ENCODE assay signal across 19 cellular contexts in the genomic region with DNA sequence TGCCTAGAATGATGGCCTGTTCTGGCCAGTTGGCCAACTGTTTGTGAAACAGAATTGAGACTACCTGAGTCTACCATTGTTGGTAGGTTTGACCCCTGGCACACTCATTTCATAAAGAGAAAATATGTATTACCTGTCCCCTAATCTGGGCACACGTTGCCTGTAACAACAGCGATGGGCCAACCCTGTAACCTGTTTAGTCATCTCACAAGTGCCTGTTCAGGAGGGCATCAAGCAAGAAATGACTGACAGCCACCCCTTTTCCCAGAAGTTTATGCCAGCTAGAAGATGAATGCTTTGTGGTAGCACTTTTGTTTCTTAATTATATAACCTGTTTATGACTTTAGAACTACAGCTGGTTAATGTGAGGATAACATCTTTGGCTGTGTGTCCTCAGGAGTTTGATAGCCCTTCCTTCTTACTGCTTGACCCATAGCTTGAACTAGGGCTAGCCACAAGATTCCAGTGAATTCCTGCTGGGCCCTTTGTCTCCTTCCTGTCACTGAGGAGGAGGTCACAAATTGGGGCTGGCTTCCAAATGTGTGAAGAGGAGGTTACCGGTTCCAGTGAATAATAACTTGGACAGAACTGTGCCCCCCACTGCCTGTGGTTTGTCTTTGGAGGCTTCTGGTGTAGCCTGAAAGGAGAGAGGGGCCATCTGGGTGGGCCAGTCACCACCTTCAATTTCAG.
"Had no signal": no experiment of that assay in that cellular context is flagged by ENCODE, and none has a peak within 500 bp of the region (broad histone marks: within the 10 kb centered on the region; RNA-seq: fewer than 3 reads in every experiment).

No MANE protein-coding gene starts in this region.

- H3K27me3 Mint-ChIP-seq: naive thymus-derived CD4-positive, alpha-beta T cell; progenitor cell of endocrine pancreas; stimulated activated memory B cell treated with anti-CD40 and anti-IgM and Interleukin-4, amounts not matched to agents 10 μg/mL and 1 μg/mL and 100 μg/mL, for 72 hours had no signal

- H3K36me3 ChIP-seq: colonic mucosa, neural progenitor cell, ovary, right lobe of liver had no signal

- H3K4me3 Mint-ChIP-seq: naive thymus-derived CD4-positive, alpha-beta T cell; neural progenitor cell; stimulated activated memory B cell treated with anti-CD40 and anti-IgM and Interleukin-4, amounts not matched to agents 10 μg/mL and 1 μg/mL and 100 μg/mL, for 72 hours had no signal

- H3K27me3 ChIP-seq: colonic mucosa, esophagus squamous epithelium, gastroesophageal sphincter, neural progenitor cell, ovary, right lobe of liver, stomach had no signal

- H3K4me3 ChIP-seq: colonic mucosa, esophagus squamous epithelium, gastroesophageal sphincter, neural progenitor cell, ovary, right lobe of liver, stomach had no signal

- ATAC-seq: gastroesophageal sphincter; left colon; naive thymus-derived CD4-positive, alpha-beta T cell; stimulated activated memory B cell treated with anti-CD40 and anti-IgM and Interleukin-4, amounts not matched to agents 10 μg/mL and 1 μg/mL and 100 μg/mL, for 72 hours had no signal

- H3K9me3 ChIP-seq: colonic mucosa, esophagus squamous epithelium, gastroesophageal sphincter, ovary, right lobe of liver, stomach had no signal

- H3K27ac ChIP-seq: colonic mucosa, esophagus squamous epithelium, gastroesophageal sphincter, neural progenitor cell, ovary had no signal

- H3K9me3 Mint-ChIP-seq: neural progenitor cell; stimulated activated memory B cell treated with anti-CD40 and anti-IgM and Interleukin-4, amounts not matched to agents 10 μg/mL and 1 μg/mL and 100 μg/mL, for 72 hours had no signal

- H3K4me1 Mint-ChIP-seq: stimulated activated memory B cell treated with anti-CD40 and anti-IgM and Interleukin-4, amounts not matched to agents 10 μg/mL and 1 μg/mL and 100 μg/mL, for 72 hours had no signal

- DNase-seq: colonic mucosa; esophagus squamous epithelium; foreskin fibroblast; glutamatergic neuron; kidney; left colon; mammary epithelial cell; naive thymus-derived CD4-positive, alpha-beta T cell; nucleus accumbens; ovary; right lobe of liver; stimulated activated CD4-positive, alpha-beta T cell treated with anti-CD3 and anti-CD28 coated beads, Interleukin-4, amount 100 ng/mL, for 1 hour; stimulated activated CD8-positive, alpha-beta memory T cell treated with anti-CD3 and anti-CD28 coated beads, Interleukin-4, amount 100 ng/mL, for 48 hours; stomach; trophoblast cell had no signal

- H3K27ac Mint-ChIP-seq: naive thymus-derived CD4-positive, alpha-beta T cell; neural progenitor cell; progenitor cell of endocrine pancreas; stimulated activated memory B cell treated with anti-CD40 and anti-IgM and Interleukin-4, amounts not matched to agents 10 μg/mL and 1 μg/mL and 100 μg/mL, for 72 hours had no signal

- H3K4me1 ChIP-seq: colonic mucosa, esophagus squamous epithelium, gastroesophageal sphincter, neural progenitor cell had no signal
